11 cellular contexts compared by ENCODE assay signal in genomic region chr3:50370594-50370993, GRCh38. TPM values are rescaled to one million over a fixed set of nuclear protein-coding genes. Genes with fewer than 3 reads are reported as not detected.
DNase-seq lines count a peak whose midpoint lies in the region; ATAC-seq and TF ChIP-seq lines count a peak whose summit lies in the region.
"Had no signal": no experiment of that assay in that cellular context is flagged by ENCODE, and none has a peak within 500 bp of the region (broad histone marks: within the 10 kb centered on the region; RNA-seq: fewer than 3 reads in every experiment).

No MANE protein-coding gene starts in this region.

- no peak overlapping the region for H3K4me3 Mint-ChIP-seq in CD14-positive monocyte

- intact Hi-C loops in CD14-positive monocyte (cut with micrococcal nuclease), result no loop called here

- H3K27me3 Mint-ChIP-seq in CD14-positive monocyte (ENCODE audit: low read depth in 3 of 3), result peaks cover 10 to 17% (median 15%) of the 10 kb centered on the region in 3 donors

- H3K36me3 ChIP-seq in kidney epithelial cell (ENCODE audit: control insufficient read depth, insufficient read depth, low read length), result no peaks in the 10 kb centered on the region

- no peak overlapping the region for H3K27ac Mint-ChIP-seq in CD14-positive monocyte

- peaks cover 32% of the 10 kb centered on the region for H3K27me3 ChIP-seq in kidney epithelial cell (ENCODE audit: control insufficient read depth, insufficient read depth, low read length)

- no peaks in the 10 kb centered on the region for H3K9me3 Mint-ChIP-seq in CD14-positive monocyte

- H3K36me3 Mint-ChIP-seq in CD14-positive monocyte, result no peaks in the 10 kb centered on the region

- peaks cover 2% of the 10 kb centered on the region for H3K4me1 Mint-ChIP-seq in CD14-positive monocyte

- no peak overlapping the region for H3K4me3 ChIP-seq in kidney epithelial cell (ENCODE audit: low read depth, low read length)
- H3K4me3 ChIP-seq: skin epidermis had no signal

- TF ChIP-seq CTCF in VCaP (conservative IDR thresholded peaks at IDR 0.05) (peak; percentile 36), kidney epithelial cell (IDR thresholded peaks at IDR 0.05; ENCODE audit: insufficient read depth, low read length, poor library complexity, severe bottlenecking) (peak; percentile 11), CD14-positive monocyte (IDR thresholded peaks at IDR 0.05) (no peak)

- peak; percentile 50 for DNase-seq in ELR (ENCODE audit: low read depth)
- DNase-seq in M059J (ENCODE audit: low read depth), result peak; percentile 31
- DNase-seq in kidney epithelial cell (ENCODE audit: low read depth), result no peak
- no peak for DNase-seq in NCI-H2029 (lab: John Stamatoyannopoulos, UW)
- no peak for DNase-seq in caudate nucleus (lab: John Stamatoyannopoulos, UW)
- no peak for DNase-seq in CD14-positive monocyte (ENCODE audit: low spot score)
- DNase-seq: left cardiac atrium had no signal

- ATAC-seq in HG03521 (IDR thresholded peaks at IDR 0.05; ENCODE audit: unreplicated experiment), result no peak
- ATAC-seq: left cardiac atrium had no signal

- H3K27ac ChIP-seq in VCaP (no peak overlapping the region), caudate nucleus (ENCODE audit: low read depth, low read length) (no peak overlapping the region)
- H3K27ac ChIP-seq: RWPE1, skin epidermis had no signal

RNA-seq across cellular contexts. Expression of gene TMEM115, which starts 11.3 kb away (rescaled TPM):
- total RNA-seq in M059J (2014; rRNA removed; shearing (Covaris generic)), result 28.0 and 38.2 TPM in 2 replicates
- total RNA-seq in kidney epithelial cell, result 82.5 and 90.0 TPM in 2 replicates
- 10 to 100 TPM; 32.9 to 36.2 TPM for polyA plus RNA-seq in CD14-positive monocyte

RNA-seq across cellular contexts. Expression of gene CYB561D2, which starts 19.9 kb away (rescaled TPM):
- 32.8 and 49.9 TPM in 2 replicates for total RNA-seq in M059J (2014; rRNA removed; shearing (Covaris generic))
- 22.3 and 24.0 TPM in 2 replicates for total RNA-seq in kidney epithelial cell
- polyA plus RNA-seq in CD14-positive monocyte, result 10 to 100 TPM; 82.5 to 94.0 TPM

RNA-seq across cellular contexts. Expression of gene NPRL2, which starts 20.0 kb away (rescaled TPM):
- 15.6 and 27.9 TPM in 2 replicates for total RNA-seq in M059J (2014; rRNA removed; shearing (Covaris generic))
- 18.0 and 19.0 TPM in 2 replicates for total RNA-seq in kidney epithelial cell
- 10 to 100 TPM; 20.9 to 23.5 TPM for polyA plus RNA-seq in CD14-positive monocyte

RNA-seq across cellular contexts. Expression of gene ZMYND10, which starts 25.1 kb away (rescaled TPM):
- total RNA-seq in M059J (2014; rRNA removed; shearing (Covaris generic)), result 0.37 and 3.2 TPM in 2 replicates
- total RNA-seq in kidney epithelial cell, result 1.7 TPM in 1 of 2 replicates, not detected in the other
- polyA plus RNA-seq in CD14-positive monocyte, result under 1 TPM; 0.12 to 0.19 TPM

RNA-seq across cellular contexts. Expression of gene RASSF1, which starts 30.0 kb away (rescaled TPM):
- 12.7 and 16.1 TPM in 2 replicates for total RNA-seq in M059J (2014; rRNA removed; shearing (Covaris generic))
- 16.6 and 19.9 TPM in 2 replicates for total RNA-seq in kidney epithelial cell
- polyA plus RNA-seq in CD14-positive monocyte, result 10 to 100 TPM; 16.0 to 24.0 TPM

Comparison
In these comparisons a context has a peak if more than half of its experiments do, and no peak if none do; other contexts are left out.
1. DNase-seq: peak in ELR (single experiment) and M059J (single experiment); none in kidney epithelial cell (single experiment), NCI-H2029 (single experiment), caudate nucleus (0 of 61) and CD14-positive monocyte (single experiment).